9 cellular contexts compared by ENCODE assay signal in the genomic region with DNA sequence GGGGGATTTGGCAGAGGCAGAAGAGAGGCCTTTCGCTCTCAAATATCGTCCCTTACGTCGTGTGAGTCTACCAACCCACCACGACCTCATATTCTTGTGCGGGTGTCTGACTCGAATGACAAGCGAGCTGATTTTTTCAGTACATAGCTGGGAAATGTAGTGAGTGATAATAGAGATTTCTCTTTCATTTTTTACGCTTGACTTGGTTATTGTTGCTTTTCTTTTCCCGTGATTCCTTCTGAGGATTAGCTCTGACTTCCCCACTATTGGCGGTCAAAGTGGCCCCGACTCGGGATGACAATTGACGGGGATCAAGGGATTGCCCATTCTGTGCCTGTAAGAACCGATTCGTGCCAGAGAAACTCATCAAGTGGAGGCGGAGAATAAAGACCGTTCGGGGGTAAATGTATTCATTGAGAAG. TPM values are rescaled to one million over a fixed set of nuclear protein-coding genes. Genes with fewer than 3 reads are reported as not detected.
DNase-seq lines count a peak whose midpoint lies in the region; ATAC-seq, FAIRE-seq and TF ChIP-seq lines count a peak whose summit lies in the region.
"Had no signal": no experiment of that assay in that cellular context is flagged by ENCODE, and none has a peak within 500 bp of the region (broad histone marks: within the 10 kb centered on the region; RNA-seq: fewer than 3 reads in every experiment).

No MANE protein-coding gene starts in this region.

- no peak for TF ChIP-seq CTCF in A549 (IDR thresholded peaks at IDR 0.05)
- no peak for TF ChIP-seq CTCF in GM13977 (IDR thresholded peaks at IDR 0.05; ENCODE audit: extremely low read depth, insufficient read depth, missing control alignments)
- TF ChIP-seq CTCF in brain (conservative IDR thresholded peaks at IDR 0.05), result no peak

- H3K4me3 ChIP-seq in A549 (peak overlapping the region; percentile 46; the same call in 2 of the 3 replicates), mucosa of rectum (ENCODE audit: low read length in 2 of 2) (peak overlapping the region; percentile 46 to 60), MG63 (no peak overlapping the region)

- TF ChIP-seq EP300 in A549 (IDR thresholded peaks at IDR 0.05), result no peak

- peaks cover 0 to 15% (median 5%) of the 10 kb centered on the region in 5 experiments for H3K9me3 Mint-ChIP-seq in brain

- no peak for TF ChIP-seq POLR2A in A549 (IDR thresholded peaks at IDR 0.05; ENCODE audit: low read length)

- POLR2A ChIA-PET in A549 (lab: Yijun Ruan, JAX), result no interaction called here

- H3K27ac ChIP-seq in A549 (no peak overlapping the region), mucosa of rectum (ENCODE audit: low read depth in 2 of 2, low read length in 2 of 2) (no peak overlapping the region)

- no peaks in the 10 kb centered on the region for H3K4me1 ChIP-seq in A549
- H3K4me1 ChIP-seq in mucosa of rectum (ENCODE audit: control insufficient read depth in 2 of 2, insufficient read depth in 2 of 2, low read length in 2 of 2), result peaks cover 24 to 31% of the 10 kb centered on the region in 2 donors

- no peak for DNase-seq in A549 (ENCODE audit: low read depth in 1 of 2, low spot score in 1 of 2)
- peak; percentile 56 for DNase-seq in GM13977 (ENCODE audit: low spot score)
- no peak for DNase-seq in medulla oblongata (ENCODE audit: extremely low spot score)
- no peak for DNase-seq in MV-4-11 (lab: John Stamatoyannopoulos, UW)
- no peak for DNase-seq in MG63
- DNase-seq: stimulated activated CD4-positive, alpha-beta T cell treated with anti-CD3 and anti-CD28 coated beads, Interleukin-12 subunit alpha, Interleukin-12 subunit beta, amount 100 ng/mL, for 4 hours had no signal

- no peak for FAIRE-seq in A549 (lab: Jason Lieb, UNC)

- TF ChIP-seq RAD21 in A549 (conservative IDR thresholded peaks at IDR 0.05 in 1 of 2, IDR thresholded peaks at IDR 0.05 in 1 of 2), result no peak

- H3K4me3 Mint-ChIP-seq in brain, result peak overlapping the region; percentile 83 to 91 (median 89)

- CTCF ChIA-PET in A549 (lab: Yijun Ruan, JAX), result interaction anchor here (0.9 kb wide), 1 partner anchor 379 kb away, joined by 3 read pairs; no protein-coding TSS in a partner anchor

- no peaks in the 10 kb centered on the region for H3K36me3 ChIP-seq in mucosa of rectum (ENCODE audit: control insufficient read depth in 2 of 2, insufficient read depth in 2 of 2, low read length in 2 of 2)
- H3K36me3 ChIP-seq in MG63, result no peaks in the 10 kb centered on the region

- H3K36me3 Mint-ChIP-seq in brain, result no peaks in the 10 kb centered on the region

- H3K9ac ChIP-seq in mucosa of rectum (ENCODE audit: low read depth in 1 of 2, low read length in 2 of 2), result no peak overlapping the region

- H3K4me2 ChIP-seq in A549, result peak overlapping the region; percentile 80

- peak overlapping the region; percentile 32 to 78 (median 57) for H3K27ac Mint-ChIP-seq in brain

- H3K9me3 ChIP-seq in A549, result no peaks in the 10 kb centered on the region
- H3K9me3 ChIP-seq in mucosa of rectum (ENCODE audit: control insufficient read depth in 2 of 2, low read length in 2 of 2), result peaks cover 0 to 3% of the 10 kb centered on the region in 2 donors
- no peaks in the 10 kb centered on the region for H3K9me3 ChIP-seq in MG63

- H3K27me3 Mint-ChIP-seq in brain, result peaks cover 75% of the 10 kb centered on the region

- H3K27me3 ChIP-seq in mucosa of rectum (ENCODE audit: control insufficient read depth in 2 of 2, insufficient read depth in 2 of 2, low read length in 2 of 2) (peaks cover 72 to 87% of the 10 kb centered on the region in 2 donors), MG63 (no peaks in the 10 kb centered on the region)

- WGBS in A549 (ENCODE audit: missing lambda C conversion rate), result 49% methylated on average over 19 of the region's 19 CpGs

- ATAC-seq in A549, result no peak
- no peak for ATAC-seq in HG02885 (IDR thresholded peaks at IDR 0.05; ENCODE audit: poor library complexity, unreplicated experiment)

- peaks cover 71% of the 10 kb centered on the region for H3K4me1 Mint-ChIP-seq in brain

- in situ Hi-C loops in GM13977 (cut with MboI; ENCODE audit: low pct_unique_long_range_greater_than_20kb, low sequenced_read_pairs, unreplicated experiment), result loop anchor here (5.0 to 25.0 kb wide), 2 partner anchors 44 to 368 kb away; no protein-coding TSS in a partner anchor

TF ChIP-seq in A549, 52 proteins besides CTCF, POLR2A, EP300 and RAD21:
- TF ChIP-seq KDM1A (IDR thresholded peaks at IDR 0.05; ENCODE audit: low read depth) (no peak), PHF8 (IDR thresholded peaks at IDR 0.05; ENCODE audit: borderline replicate concordance, low read depth) (no peak), RNF2 (IDR thresholded peaks at IDR 0.05; ENCODE audit: borderline replicate concordance, low read depth) (no peak), MAFK (IDR thresholded peaks at IDR 0.05; ENCODE audit: partially characterized antibody) (no peak), ESRRA (IDR thresholded peaks at IDR 0.05; ENCODE audit: borderline replicate concordance, low read length) (no peak), JUNB (IDR thresholded peaks at IDR 0.05) (no peak), CHD2 (IDR thresholded peaks at IDR 0.05; ENCODE audit: low read length, partially characterized antibody) (no peak), SREBF2 (IDR thresholded peaks at IDR 0.05) (no peak), FOXS1 (CRISPR knock-in tag; IDR thresholded peaks at IDR 0.05) (no peak), NFE2L2 (conservative IDR thresholded peaks at IDR 0.05; ENCODE audit: low read length) (no peak), JUN (IDR thresholded peaks at IDR 0.05) (no peak), BHLHE40 (IDR thresholded peaks at IDR 0.05; ENCODE audit: low read depth, low read length) (no peak), SMC3 (IDR thresholded peaks at IDR 0.05) (no peak), RFX5 (IDR thresholded peaks at IDR 0.05) (no peak), CHD4 (IDR thresholded peaks at IDR 0.05; ENCODE audit: borderline replicate concordance) (no peak)
- TF ChIP-seq, protein P1, sequence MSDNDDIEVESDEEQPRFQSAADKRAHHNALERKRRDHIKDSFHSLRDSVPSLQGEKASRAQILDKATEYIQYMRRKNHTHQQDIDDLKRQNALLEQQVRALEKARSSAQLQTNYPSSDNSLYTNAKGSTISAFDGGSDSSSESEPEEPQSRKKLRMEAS (IDR thresholded peaks at IDR 0.05), result no peak

RNA-seq across cellular contexts. Expression of a gene that starts 44.3 kb away (rescaled TPM):
- polyA plus RNA-seq in A549 (2011; rRNA removed), result 41.7 and 49.6 TPM in 2 replicates
- polyA plus RNA-seq in A549 (2012; cell fraction: cytosol; rRNA removed), result 11.1 and 15.9 TPM in 2 replicates
- 15.7 and 21.0 TPM in 2 replicates for polyA plus RNA-seq in A549 (2012; cell fraction: nucleus; rRNA removed)
- 16.8 to 18.0 TPM (median 17.9 TPM) in 3 replicates for polyA plus RNA-seq in A549 (2017; fragmentation: RNase III; extraction: RNeasy Plus Mini Kit Qiagen cat#74134 plus additional on column Dnase treatment)
- polyA minus RNA-seq in A549 (2011; rRNA and poly(A)+ RNA removed), result 10.0 and 13.5 TPM in 2 replicates
- polyA plus RNA-seq in brain (ENCODE audit: insufficient read depth, low read depth, low replicate concordance), result 3.2 TPM
- total RNA-seq in MG63 (2014; rRNA removed; shearing (Covaris generic); ENCODE audit: low replicate concordance), result 21.5 and 34.5 TPM in 2 replicates

RNA-seq across cellular contexts. Expression of a gene that starts 47.0 kb away (rescaled TPM):
- polyA plus RNA-seq in A549 (2011; rRNA removed) (0.03 TPM in 1 of 2 replicates, not detected in the other), A549 (2017; fragmentation: RNase III; extraction: RNeasy Plus Mini Kit Qiagen cat#74134 plus additional on column Dnase treatment) (0.08 TPM in 2 of 3 replicates, not detected in the other), brain (ENCODE audit: insufficient read depth, low read depth, low replicate concordance) (3.0 TPM)
- not detected in 2 replicates for polyA plus RNA-seq in A549 (2012; cell fraction: cytosol; rRNA removed)
- polyA plus RNA-seq in A549 (2012; cell fraction: nucleus; rRNA removed), result not detected in 2 replicates
- polyA minus RNA-seq in A549 (2011; rRNA and poly(A)+ RNA removed), result 0.15 TPM in 1 of 2 replicates, not detected in the other
- 0.25 TPM in 1 of 2 replicates, not detected in the other for total RNA-seq in MG63 (2014; rRNA removed; shearing (Covaris generic); ENCODE audit: low replicate concordance)
